21 cellular contexts compared by ENCODE assay signal in genomic region chr1:2978691-2979190, GRCh38. TPM values are rescaled to one million over a fixed set of nuclear protein-coding genes. Genes with fewer than 3 reads are reported as not detected.
DNase-seq lines count a peak whose midpoint lies in the region; ATAC-seq and TF ChIP-seq lines count a peak whose summit lies in the region.
"Had no signal": no experiment of that assay in that cellular context is flagged by ENCODE, and none has a peak within 500 bp of the region (broad histone marks: within the 10 kb centered on the region; RNA-seq: fewer than 3 reads in every experiment).

No MANE protein-coding gene starts in this region.

- H3K27me3 Mint-ChIP-seq in activated B cell treated with CpG ODN at 0.5 μM for 24 hours = no peaks in the 10 kb centered on the region
- H3K27me3 Mint-ChIP-seq: IgD-negative memory B cell had no signal

- no peak for TF ChIP-seq POLR2A in testis (IDR thresholded peaks at IDR 0.05)

- CTCF ChIA-PET in activated B cell treated with CpG ODN at 0.5 μM for 24 hours (lab: Charles Lee) = no interaction called here

- H3K4me3 ChIP-seq in testis = no peak overlapping the region
- H3K4me3 ChIP-seq: BLaER1 treated with 17β-estradiol and CSF1 and Interleukin-3, amounts not matched to agents 10 nM and 100 nM; GM23248 had no signal

- intact Hi-C loops in activated B cell treated with CpG ODN at 0.5 μM for 24 hours (cut with micrococcal nuclease) = no loop called here
- intact Hi-C loops in testis (cut with DNase I; ENCODE audit: low total_unique reads) = no loop called here

- peaks cover 12% of the 10 kb centered on the region for H3K4me1 ChIP-seq in testis

- H3K4me1 Mint-ChIP-seq in activated B cell treated with CpG ODN at 0.5 μM for 24 hours = no peaks in the 10 kb centered on the region
- H3K4me1 Mint-ChIP-seq: CD8-positive, alpha-beta memory T cell; IgD-negative memory B cell had no signal

- TF ChIP-seq CTCF in activated B cell treated with CpG ODN at 0.5 μM for 24 hours (IDR thresholded peaks at IDR 0.05) (no peak), testis (IDR thresholded peaks at IDR 0.05) (no peak)

- H3K9me3 ChIP-seq in testis = no peaks in the 10 kb centered on the region
- H3K9me3 ChIP-seq: BLaER1 treated with 17β-estradiol and CSF1 and Interleukin-3, amounts not matched to agents 10 nM and 100 nM had no signal

- H3K4me3 Mint-ChIP-seq in activated B cell treated with CpG ODN at 0.5 μM for 24 hours = no peak overlapping the region
- H3K4me3 Mint-ChIP-seq: CD8-positive, alpha-beta memory T cell; IgD-negative memory B cell had no signal

- H3K27me3 ChIP-seq in testis = no peaks in the 10 kb centered on the region

- no peaks in the 10 kb centered on the region for H3K9me3 Mint-ChIP-seq in activated B cell treated with CpG ODN at 0.5 μM for 24 hours
- H3K9me3 Mint-ChIP-seq: CD8-positive, alpha-beta memory T cell; IgD-negative memory B cell had no signal

- DNase-seq in D341Med (ENCODE audit: low spot score) (peak; percentile 18), activated B cell treated with CpG ODN at 0.5 μM for 24 hours (peak; percentile 10), mesenteric fat pad (ENCODE audit: low spot score) (peak; percentile 86), testis (peak; percentile 1), NCI-H82 treated with DMSO at 0.1 percent for 48 hours (lab: John Stamatoyannopoulos, UW; ENCODE audit: unreplicated experiment) (no peak)
- DNase-seq: CD8-positive, alpha-beta memory T cell; GM23248; HCEC 1CT; Karpas-422; NCI-H1048; NCI-H1436 treated with DMSO at 0.1 percent for 48 hours; NCI-H2029 treated with DMSO at 0.1 percent for 48 hours; NCI-H2171; NCI-H446; NCI-H526 treated with DMSO at 0.1 percent for 48 hours had no signal

- no peak overlapping the region for H3K27ac Mint-ChIP-seq in activated B cell treated with CpG ODN at 0.5 μM for 24 hours
- H3K27ac Mint-ChIP-seq: CD8-positive, alpha-beta memory T cell; IgD-negative memory B cell had no signal

- WGBS in testis, 2 donors = 84% methylated on average over 11 of the region's 11 CpGs; no CpG with 5 or more reads in 1 of the 2 donors

- no peaks in the 10 kb centered on the region for H3K36me3 Mint-ChIP-seq in activated B cell treated with CpG ODN at 0.5 μM for 24 hours (ENCODE audit: low read depth)
- H3K36me3 Mint-ChIP-seq: CD8-positive, alpha-beta memory T cell; IgD-negative memory B cell had no signal

- POLR2A ChIA-PET in activated B cell treated with CpG ODN at 0.5 μM for 24 hours (lab: Charles Lee) = no interaction called here

- H3K36me3 ChIP-seq in testis (ENCODE audit: low read depth, missing control alignments) = no peaks in the 10 kb centered on the region
- H3K36me3 ChIP-seq: BLaER1 treated with 17β-estradiol and CSF1 and Interleukin-3, amounts not matched to agents 10 nM and 100 nM had no signal

- no peak overlapping the region for H3K27ac ChIP-seq in testis
- H3K27ac ChIP-seq: BLaER1 treated with 17β-estradiol and CSF1 and Interleukin-3, amounts not matched to agents 10 nM and 100 nM; GM23248 had no signal

- no peak for ATAC-seq in activated B cell treated with CpG ODN at 0.5 μM for 24 hours (ENCODE audit: low read depth)
- no peak for ATAC-seq in GM19395 (IDR thresholded peaks at IDR 0.05; ENCODE audit: unreplicated experiment)
- ATAC-seq in GM19023 (IDR thresholded peaks at IDR 0.05; ENCODE audit: unreplicated experiment) = no peak
- ATAC-seq: Right ventricle myocardium inferior had no signal

RNA-seq across cellular contexts. Expression of gene ACTRT2, which starts 42.5 kb away (rescaled TPM):
- not detected in 2 replicates for total RNA-seq in activated B cell treated with CpG ODN at 0.5 μM for 24 hours
- not detected for total RNA-seq in mesenteric fat pad
- total RNA-seq in testis = 100 to 1,000 TPM in 1 of 2 donors, 10 to 100 TPM in 1; 64.2 to 143 TPM
- polyA plus RNA-seq in testis (ENCODE audit: insufficient read depth, low read depth, low replicate concordance) = 183 TPM
- total RNA-seq: CD8-positive, alpha-beta memory T cell; GM23248; MCF 10A; Right ventricle myocardium inferior had no signal
- polyA plus RNA-seq: CD8-positive, alpha-beta memory T cell; GM23248; IgD-negative memory B cell had no signal

Comparison
In these comparisons a context has a peak if more than half of its experiments do, and no peak if none do; other contexts are left out.
1. RNA of gene ACTRT2, which starts 42.5 kb away (total RNA-seq): 64.2 to 143 TPM in testis; not detected in activated B cell treated with CpG ODN at 0.5 μM for 24 hours and not detected in mesenteric fat pad (single experiment); every median in the first group is over 10 times any median in the second.